ENCODE assay signal across 26 cellular contexts in the genomic region with DNA sequence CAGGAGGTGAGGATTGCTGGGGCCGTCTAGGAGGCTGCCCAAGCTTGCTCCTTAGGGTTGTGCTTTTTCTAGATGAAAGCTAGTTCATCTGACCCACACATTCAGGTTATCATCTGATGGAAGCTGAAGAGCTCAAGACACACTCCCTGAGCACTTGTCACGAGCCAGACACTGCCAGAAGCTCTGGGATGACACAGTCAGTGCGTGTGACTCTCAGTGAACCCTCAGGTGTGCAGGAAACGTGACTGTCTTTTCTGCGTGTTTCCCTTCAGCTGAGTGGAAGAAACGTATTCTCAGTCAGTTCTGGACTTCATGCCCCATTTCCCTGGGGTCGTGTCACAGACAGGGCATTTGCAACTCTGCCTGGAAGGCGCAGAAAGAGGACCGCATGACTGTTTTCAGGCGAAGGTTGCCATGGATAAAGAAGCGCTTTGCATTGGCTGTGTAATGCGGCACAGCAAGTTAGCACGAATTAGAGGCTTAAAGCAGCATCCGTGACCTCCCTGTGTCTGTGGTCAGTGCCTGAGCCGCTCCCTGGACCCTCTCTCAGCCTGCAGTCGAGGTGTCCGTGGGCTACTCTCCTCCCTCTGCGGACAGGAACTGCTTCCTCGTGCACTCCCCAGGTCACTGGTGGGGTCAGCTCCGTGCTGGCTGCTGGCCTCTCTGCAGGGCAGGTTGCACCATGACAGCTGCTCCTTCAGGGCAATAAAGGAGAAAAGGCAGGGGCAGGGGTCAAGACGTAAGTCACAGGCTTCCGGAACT. TPM values are rescaled to one million over a fixed set of nuclear protein-coding genes. Genes with fewer than 3 reads are reported as not detected.
"Had no signal": no experiment of that assay in that cellular context is flagged by ENCODE, and none has a peak within 500 bp of the region (broad histone marks: within the 10 kb centered on the region; RNA-seq: fewer than 3 reads in every experiment).

No MANE protein-coding gene starts in this region.

- H3K9me3 ChIP-seq: esophagus squamous epithelium, gastroesophageal sphincter, left ventricle myocardium inferior, lower lobe of right lung, ovary, prostate gland, right lobe of liver, spleen, thoracic aorta, transverse colon had no signal

- ATAC-seq: effector memory CD8-positive, alpha-beta T cell; gastroesophageal sphincter; lower lobe of right lung; right lobe of liver; stimulated activated memory B cell treated with anti-CD40 and anti-IgM and Interleukin-4, amounts not matched to agents 10 μg/mL and 1 μg/mL and 100 μg/mL, for 72 hours had no signal

- H3K4me1 ChIP-seq: prostate gland had no signal

- H3K36me3 ChIP-seq: esophagus squamous epithelium, gastroesophageal sphincter, left ventricle myocardium inferior, lower lobe of right lung, ovary, prostate gland, right lobe of liver, spleen, thoracic aorta, transverse colon had no signal

- H3K27ac Mint-ChIP-seq: effector memory CD8-positive, alpha-beta T cell; stimulated activated memory B cell treated with anti-CD40 and anti-IgM and Interleukin-4, amounts not matched to agents 10 μg/mL and 1 μg/mL and 100 μg/mL, for 72 hours; stimulated activated naive CD8-positive, alpha-beta T cell treated with anti-CD3 and anti-CD28 coated beads, Interleukin-15, Interleukin-2, amounts not matched to agents 100 ng/mL and 50 ng/mL, for 24 hours had no signal

- H3K36me3 Mint-ChIP-seq: immature natural killer cell; naive B cell; stimulated activated memory B cell treated with anti-CD40 and anti-IgM and Interleukin-4, amounts not matched to agents 10 μg/mL and 1 μg/mL and 100 μg/mL, for 72 hours had no signal

- H3K27me3 ChIP-seq: gastroesophageal sphincter, ovary, right lobe of liver had no signal

- H3K27me3 Mint-ChIP-seq: effector memory CD8-positive, alpha-beta T cell; stimulated activated naive CD8-positive, alpha-beta T cell treated with anti-CD3 and anti-CD28 coated beads, Interleukin-15, Interleukin-2, amounts not matched to agents 100 ng/mL and 50 ng/mL, for 24 hours had no signal

- H3K27ac ChIP-seq: epithelial cell of prostate, esophagus squamous epithelium, gastroesophageal sphincter, left ventricle myocardium inferior, lower lobe of right lung, ovary, prostate gland, right lobe of liver, spleen, thoracic aorta, transverse colon had no signal

- H3K4me3 Mint-ChIP-seq: central memory CD8-positive, alpha-beta T cell; stimulated activated memory B cell treated with anti-CD40 and anti-IgM and Interleukin-4, amounts not matched to agents 10 μg/mL and 1 μg/mL and 100 μg/mL, for 72 hours; stimulated activated naive CD8-positive, alpha-beta T cell treated with anti-CD3 and anti-CD28 coated beads, Interleukin-15, Interleukin-2, amounts not matched to agents 100 ng/mL and 50 ng/mL, for 24 hours had no signal

- H3K9me3 Mint-ChIP-seq: central memory CD8-positive, alpha-beta T cell; effector memory CD8-positive, alpha-beta T cell; immature natural killer cell; naive B cell; nephron; stimulated activated memory B cell treated with anti-CD40 and anti-IgM and Interleukin-4, amounts not matched to agents 10 μg/mL and 1 μg/mL and 100 μg/mL, for 72 hours; stimulated activated naive CD8-positive, alpha-beta T cell treated with anti-CD3 and anti-CD28 coated beads, Interleukin-15, Interleukin-2, amounts not matched to agents 100 ng/mL and 50 ng/mL, for 24 hours had no signal

- H3K4me3 ChIP-seq: esophagus squamous epithelium, gastroesophageal sphincter, left ventricle myocardium inferior, lower lobe of right lung, ovary, prostate gland, right lobe of liver, spleen, thoracic aorta, transverse colon had no signal

- DNase-seq: effector memory CD8-positive, alpha-beta T cell; esophagus squamous epithelium; glutamatergic neuron; immature natural killer cell; left ventricle myocardium inferior; lower lobe of right lung; mesenchymal stem cell; naive B cell; ovary; stimulated activated CD4-positive, alpha-beta T cell treated with anti-CD3 and anti-CD28 coated beads, Interleukin-15, amount 100 ng/mL, for 24 hours; stimulated activated CD4-positive, alpha-beta T cell treated with anti-CD3 and anti-CD28 coated beads, Interleukin-1b, Interleukin-23, amount 100 ng/mL, for 48 hours; stimulated activated CD4-positive, alpha-beta T cell treated with anti-CD3 and anti-CD28 coated beads, Interleukin-4, amount 100 ng/mL, for 24 hours; transverse colon had no signal

RNA-seq across cellular contexts. Expression of gene ALLC, which starts 3.4 kb away (rescaled TPM):
- total RNA-seq: esophagus squamous epithelium, gastroesophageal sphincter, left ventricle myocardium inferior, lower lobe of right lung, renal cortical epithelial cell, skeletal muscle tissue, spleen, subcutaneous adipose tissue, transverse colon had no signal

RNA-seq across cellular contexts. Expression of gene DCDC2C, which starts 48.7 kb away (rescaled TPM):
- total RNA-seq: esophagus squamous epithelium, left ventricle myocardium inferior, lower lobe of right lung, renal cortical epithelial cell, right lobe of liver, skeletal muscle tissue, spleen, subcutaneous adipose tissue, transverse colon had no signal

RNA-seq across cellular contexts. Expression of gene COLEC11, which starts 59.7 kb away (rescaled TPM):
- total RNA-seq: renal cortical epithelial cell, skeletal muscle tissue had no signal
